ENCODE assay signal across 1 cellular context in genomic region chr9:121888438-121888775, GRCh38.
TF ChIP-seq lines count a peak whose summit lies in the region.

No MANE protein-coding gene starts in this region.

TF ChIP-seq in IMR-90, 13 proteins besides CTCF, POLR2A, EP300 and RAD21 (continued from another document):
- 0 out of 2 replicates have a peak, but pooled peaks have one; percentile 14 for TF ChIP-seq BHLHE40 (IDR thresholded peaks at IDR 0.05; ENCODE audit: low read depth, low read length)
- TF ChIP-seq RCOR1 (IDR thresholded peaks at IDR 0.05; ENCODE audit: insufficient replicate concordance, low read length), result no peak
- TF ChIP-seq MXI1 (IDR thresholded peaks at IDR 0.05; ENCODE audit: borderline replicate concordance, low read depth, low read length), result no peak
